In the genomic region with DNA sequence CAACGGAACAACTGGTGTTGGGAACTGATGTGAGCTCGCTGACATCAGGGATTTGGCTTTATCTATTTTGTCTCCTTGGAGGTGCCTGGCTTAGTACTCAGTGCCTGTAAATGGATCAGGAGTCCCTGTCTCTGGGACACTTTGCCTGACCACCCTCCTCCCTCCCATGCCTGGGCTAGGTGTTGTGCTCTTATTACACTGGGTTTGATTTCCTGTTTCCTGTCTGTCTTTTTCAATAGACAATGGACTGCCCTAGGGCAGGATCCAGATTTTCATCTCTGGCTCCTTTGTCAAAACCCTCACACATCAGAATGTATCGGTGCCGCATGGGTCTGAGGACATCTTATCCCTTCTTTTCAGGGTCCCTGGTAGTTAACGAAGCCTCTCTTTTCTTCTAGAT, we compare ENCODE assay signal across 33 cellular contexts.
"Had no signal": no experiment of that assay in that cellular context is flagged by ENCODE, and none has a peak within 500 bp of the region (broad histone marks: within the 10 kb centered on the region; RNA-seq: fewer than 3 reads in every experiment).

No MANE protein-coding gene starts in this region.

- H3K36me3 ChIP-seq: ascending aorta had no signal

- H3K27ac Mint-ChIP-seq: activated B cell treated with CpG ODN at 0.5 μM for 24 hours; activated CD4-positive, alpha-beta memory T cell treated with anti-CD3 and anti-CD28 coated beads for 36 hours; activated CD4-positive, alpha-beta T cell treated with anti-CD3 and anti-CD28 coated beads, Interleukin-2, amount 10 ng/mL, durations not matched to agents 24 days and 14 days; activated CD8-positive, alpha-beta T cell treated with anti-CD3 and anti-CD28 coated beads for 36 hours; activated naive CD4-positive, alpha-beta T cell treated with anti-CD3 and anti-CD28 coated beads, Interleukin-2, amount 10 ng/mL, durations not matched to agents 7 days and 5 days; activated naive CD4-positive, alpha-beta T cell treated with anti-CD3 and anti-CD28 coated beads, Interleukin-2, amount 50 U/mL, for 24 hours; activated naive CD8-positive, alpha-beta T cell; activated naive CD8-positive, alpha-beta T cell treated with anti-CD3 and anti-CD28 coated beads, Interleukin-2, amount 10 ng/mL, durations not matched to agents 7 days and 5 days; activated naive CD8-positive, alpha-beta T cell treated with anti-CD3 and anti-CD28 coated beads, Interleukin-2, amount 50 U/mL, for 24 hours; activated T-helper 2 cell treated with anti-CD3 and anti-CD28 coated beads, Interferon-gamma antibody, Interleukin-2, Interleukin-4, amounts not matched to agents 10 μg/mL and 5 μg/mL and 100 μg/mL, durations not matched to agents 14 hours and 24 hours and 36 hours; brain; T-helper 1 cell treated with Interleukin-12 subunit alpha and Interleukin-12 subunit beta and Interleukin-4 antibody, amounts not matched to agents 30 μg/mL and 1 μg/mL, for 36 hours; T-helper 2 cell treated with Interferon-gamma antibody and Interleukin-4, amounts not matched to agents 5 μg/mL and 100 μg/mL, for 36 hours had no signal

- DNase-seq: activated B cell treated with CpG ODN at 0.5 μM for 24 hours; activated CD4-positive, alpha-beta memory T cell treated with anti-CD3 and anti-CD28 coated beads for 36 hours; activated CD4-positive, alpha-beta T cell treated with anti-CD3 and anti-CD28 coated beads for 4 hours; activated CD4-positive, alpha-beta T cell treated with anti-CD3 and anti-CD28 coated beads, Interleukin-2, amount 10 ng/mL, durations not matched to agents 24 days and 14 days; activated CD4-positive, alpha-beta T cell treated with anti-CD3 and anti-CD28 coated beads, Interleukin-2, amount 50 U/mL, for 1 hour; activated CD4-positive, alpha-beta T cell treated with anti-CD3 and anti-CD28 coated beads, Interleukin-2, amount 50 U/mL, for 4 hours; activated CD4-positive, CD25-positive, alpha-beta regulatory T cell treated with anti-CD3 and anti-CD28 coated beads, Interleukin-2, amount 50 U/mL, for 72 hours; activated CD8-positive, alpha-beta memory T cell treated with anti-CD3 and anti-CD28 coated beads, Interleukin-2, amount 50 U/mL, for 4 hours; activated CD8-positive, alpha-beta T cell treated with anti-CD3 and anti-CD28 coated beads for 36 hours; activated effector memory CD4-positive, alpha-beta T cell treated with Interleukin-2 at 50 U/mL for 16 hours; activated gamma-delta T cell; activated naive CD4-positive, alpha-beta T cell treated with anti-CD3 and anti-CD28 coated beads, Interleukin-2, amount 10 ng/mL, durations not matched to agents 7 days and 5 days; activated naive CD4-positive, alpha-beta T cell treated with Interleukin-2 at 50 U/mL for 16 hours; activated naive CD8-positive, alpha-beta T cell treated with anti-CD3 and anti-CD28 coated beads, Interleukin-2, amount 10 ng/mL, durations not matched to agents 7 days and 5 days; activated naive CD8-positive, alpha-beta T cell treated with anti-CD3 and anti-CD28 coated beads, Interleukin-2, amount 50 U/mL, for 24 hours; activated T-cell treated with anti-CD3 and anti-CD28 coated beads for 4 hours; activated T-cell treated with anti-CD3 and anti-CD28 coated beads, Interleukin-2, amount 50 U/mL, for 1 hour; activated T-cell treated with anti-CD3 and anti-CD28 coated beads, Interleukin-2, amount 50 U/mL, for 48 hours; amygdala; anterior cingulate cortex; central memory CD4-positive, alpha-beta T cell; T-helper 1 cell; T-helper 2 cell; T-helper 9 cell had no signal

- H3K4me1 ChIP-seq: ascending aorta had no signal

- H3K27ac ChIP-seq: ascending aorta, VCaP had no signal

- H3K4me3 ChIP-seq: ascending aorta had no signal

- ATAC-seq: activated CD8-positive, alpha-beta T cell treated with anti-CD3 and anti-CD28 coated beads for 36 hours; activated naive CD8-positive, alpha-beta T cell treated with anti-CD3 and anti-CD28 coated beads, Interleukin-2, amount 50 U/mL, for 24 hours had no signal

- H3K36me3 Mint-ChIP-seq: activated CD4-positive, alpha-beta memory T cell treated with anti-CD3 and anti-CD28 coated beads for 36 hours; activated naive CD4-positive, alpha-beta T cell treated with anti-CD3 and anti-CD28 coated beads, Interleukin-2, amount 10 ng/mL, durations not matched to agents 7 days and 5 days; activated naive CD4-positive, alpha-beta T cell treated with anti-CD3 and anti-CD28 coated beads, Interleukin-2, amount 50 U/mL, for 24 hours; activated naive CD8-positive, alpha-beta T cell; brain had no signal

- H3K4me3 Mint-ChIP-seq: activated B cell treated with CpG ODN at 0.5 μM for 24 hours; activated CD4-positive, alpha-beta memory T cell treated with anti-CD3 and anti-CD28 coated beads for 36 hours; activated CD4-positive, alpha-beta T cell treated with anti-CD3 and anti-CD28 coated beads, Interleukin-2, amount 10 ng/mL, durations not matched to agents 24 days and 14 days; activated CD8-positive, alpha-beta T cell treated with anti-CD3 and anti-CD28 coated beads for 36 hours; activated naive CD4-positive, alpha-beta T cell treated with anti-CD3 and anti-CD28 coated beads, Interleukin-2, amount 10 ng/mL, durations not matched to agents 7 days and 5 days; activated naive CD4-positive, alpha-beta T cell treated with anti-CD3 and anti-CD28 coated beads, Interleukin-2, amount 50 U/mL, for 24 hours; activated naive CD8-positive, alpha-beta T cell; activated naive CD8-positive, alpha-beta T cell treated with anti-CD3 and anti-CD28 coated beads, Interleukin-2, amount 10 ng/mL, durations not matched to agents 7 days and 5 days; activated naive CD8-positive, alpha-beta T cell treated with anti-CD3 and anti-CD28 coated beads, Interleukin-2, amount 50 U/mL, for 24 hours; brain; T-helper 1 cell treated with Interleukin-12 subunit alpha and Interleukin-12 subunit beta and Interleukin-4 antibody, amounts not matched to agents 30 μg/mL and 1 μg/mL, for 36 hours; T-helper 2 cell treated with Interferon-gamma antibody and Interleukin-4, amounts not matched to agents 5 μg/mL and 100 μg/mL, for 36 hours had no signal

- H3K27me3 Mint-ChIP-seq: activated CD4-positive, alpha-beta memory T cell treated with anti-CD3 and anti-CD28 coated beads for 36 hours; activated CD4-positive, alpha-beta T cell treated with anti-CD3 and anti-CD28 coated beads, Interleukin-2, amount 10 ng/mL, durations not matched to agents 24 days and 14 days; activated CD8-positive, alpha-beta T cell treated with anti-CD3 and anti-CD28 coated beads for 36 hours; activated naive CD4-positive, alpha-beta T cell treated with anti-CD3 and anti-CD28 coated beads, Interleukin-2, amount 50 U/mL, for 24 hours had no signal

- H3K27me3 ChIP-seq: ascending aorta had no signal

- H3K4me1 Mint-ChIP-seq: activated B cell treated with CpG ODN at 0.5 μM for 24 hours; activated naive CD4-positive, alpha-beta T cell treated with anti-CD3 and anti-CD28 coated beads, Interleukin-2, amount 50 U/mL, for 24 hours had no signal

- FAIRE-seq: TTC549 had no signal

- H3K9me3 ChIP-seq: ascending aorta had no signal

- H3K9me3 Mint-ChIP-seq: activated B cell treated with CpG ODN at 0.5 μM for 24 hours; activated CD4-positive, alpha-beta memory T cell treated with anti-CD3 and anti-CD28 coated beads for 36 hours; activated CD8-positive, alpha-beta T cell treated with anti-CD3 and anti-CD28 coated beads for 36 hours; activated naive CD4-positive, alpha-beta T cell treated with anti-CD3 and anti-CD28 coated beads, Interleukin-2, amount 50 U/mL, for 24 hours; activated naive CD8-positive, alpha-beta T cell treated with anti-CD3 and anti-CD28 coated beads, Interleukin-2, amount 50 U/mL, for 24 hours; activated T-helper 2 cell treated with anti-CD3 and anti-CD28 coated beads, Interferon-gamma antibody, Interleukin-2, Interleukin-4, amounts not matched to agents 10 μg/mL and 5 μg/mL and 100 μg/mL, durations not matched to agents 14 hours and 24 hours and 36 hours had no signal
